Comparison of ENCODE assay signal across 24 cellular contexts in genomic region chr12:77237896-77238295, GRCh38.
"Had no signal": no experiment of that assay in that cellular context is flagged by ENCODE, and none has a peak within 500 bp of the region (broad histone marks: within the 10 kb centered on the region; RNA-seq: fewer than 3 reads in every experiment).

No MANE protein-coding gene starts in this region.

- H3K27ac Mint-ChIP-seq: endodermal cell, naive B cell, nephron had no signal

- H3K36me3 Mint-ChIP-seq: naive B cell had no signal

- H3K4me3 Mint-ChIP-seq: endodermal cell, naive B cell, nephron had no signal

- ATAC-seq: left lung, sciatic nerve had no signal

- H3K27me3 ChIP-seq: left lung, neutrophil, stomach, transverse colon had no signal

- DNase-seq: cerebellar nuclear complex; endodermal cell; foreskin melanocyte; head of caudate nucleus; hippocampal formation; kidney glomerular epithelial cell; left lung; mesenchymal stem cell; midbrain; naive B cell; posterior cingulate gyrus; spleen; stimulated activated CD4-positive, alpha-beta T cell treated with anti-CD3 and anti-CD28 coated beads, Interleukin-15, amount 100 ng/mL, for 24 hours; stimulated activated CD4-positive, alpha-beta T cell treated with anti-CD3 and anti-CD28 coated beads, Interleukin-1b, Interleukin-23, amount 100 ng/mL, for 48 hours; stimulated activated CD4-positive, alpha-beta T cell treated with anti-CD3 and anti-CD28 coated beads, Interleukin-4, amount 100 ng/mL, for 24 hours; stimulated activated naive CD4-positive, alpha-beta T cell; stomach; substantia nigra; transverse colon had no signal

- H3K36me3 ChIP-seq: left lung, neutrophil, spleen, stomach, thoracic aorta, transverse colon had no signal

- H3K9me3 ChIP-seq: left lung, neutrophil, spleen, stomach, thoracic aorta, transverse colon had no signal

- H3K4me3 ChIP-seq: left lung, lung, spleen, stomach, thoracic aorta, transverse colon had no signal

- H3K4me1 Mint-ChIP-seq: naive B cell, nephron had no signal

- H3K4me1 ChIP-seq: left lung, stomach had no signal

- H3K27ac ChIP-seq: left lung, neutrophil, spleen, stomach, thoracic aorta had no signal

- H3K9me3 Mint-ChIP-seq: endodermal cell, nephron had no signal
